In genomic region chr6:19662911-19663310, GRCh38 we compare ENCODE assay signal across 18 cellular contexts.
"Had no signal": no experiment of that assay in that cellular context is flagged by ENCODE, and none has a peak within 500 bp of the region (broad histone marks: within the 10 kb centered on the region; RNA-seq: fewer than 3 reads in every experiment).

No MANE protein-coding gene starts in this region.

- H3K36me3 ChIP-seq: brain microvascular endothelial cell, colonic mucosa, left lung, stomach had no signal

- H3K27me3 Mint-ChIP-seq: activated CD4-positive, alpha-beta T cell treated with anti-CD3 and anti-CD28 coated beads, Interleukin-2, amount 10 ng/mL, durations not matched to agents 7 days and 5 days; activated naive CD4-positive, alpha-beta T cell treated with anti-CD3 and anti-CD28 coated beads, Interleukin-2, amount 10 ng/mL, durations not matched to agents 7 days and 5 days; activated naive CD8-positive, alpha-beta T cell treated with anti-CD3 and anti-CD28 coated beads, Interleukin-2, amount 50 U/mL, for 24 hours; activated T-cell treated with anti-CD3 and anti-CD28 coated beads, Interleukin-2, amount 50 U/mL, for 24 hours; central memory CD8-positive, alpha-beta T cell had no signal

- H3K27ac ChIP-seq: brain microvascular endothelial cell, colonic mucosa, left lung, stomach had no signal

- H3K27ac Mint-ChIP-seq: activated CD4-positive, alpha-beta T cell treated with anti-CD3 and anti-CD28 coated beads, Interleukin-2, amount 10 ng/mL, durations not matched to agents 7 days and 5 days; activated CD8-positive, alpha-beta T cell treated with anti-CD3 and anti-CD28 coated beads, Interleukin-2, amount 10 ng/mL, durations not matched to agents 7 days and 5 days; activated naive CD4-positive, alpha-beta T cell treated with anti-CD3 and anti-CD28 coated beads, Interleukin-2, amount 10 ng/mL, durations not matched to agents 7 days and 5 days; activated naive CD8-positive, alpha-beta T cell treated with anti-CD3 and anti-CD28 coated beads, Interleukin-2, amount 50 U/mL, for 24 hours; activated T-cell treated with anti-CD3 and anti-CD28 coated beads, Interleukin-2, amount 50 U/mL, for 24 hours; progenitor cell of endocrine pancreas had no signal

- H3K9me3 ChIP-seq: colonic mucosa, left lung, stomach had no signal

- H3K27me3 ChIP-seq: brain microvascular endothelial cell, colonic mucosa, left lung, stomach had no signal

- H3K4me1 ChIP-seq: colonic mucosa, left lung had no signal

- H3K36me3 Mint-ChIP-seq: activated naive CD4-positive, alpha-beta T cell treated with anti-CD3 and anti-CD28 coated beads, Interleukin-2, amount 10 ng/mL, durations not matched to agents 7 days and 5 days had no signal

- H3K4me3 Mint-ChIP-seq: activated CD4-positive, alpha-beta T cell treated with anti-CD3 and anti-CD28 coated beads, Interleukin-2, amount 10 ng/mL, durations not matched to agents 7 days and 5 days; activated CD8-positive, alpha-beta T cell treated with anti-CD3 and anti-CD28 coated beads, Interleukin-2, amount 10 ng/mL, durations not matched to agents 7 days and 5 days; activated naive CD4-positive, alpha-beta T cell treated with anti-CD3 and anti-CD28 coated beads, Interleukin-2, amount 10 ng/mL, durations not matched to agents 7 days and 5 days; activated naive CD8-positive, alpha-beta T cell treated with anti-CD3 and anti-CD28 coated beads, Interleukin-2, amount 50 U/mL, for 24 hours; activated T-cell treated with anti-CD3 and anti-CD28 coated beads, Interleukin-2, amount 50 U/mL, for 24 hours; central memory CD8-positive, alpha-beta T cell; neural crest cell had no signal

- H3K4me1 Mint-ChIP-seq: activated CD4-positive, alpha-beta T cell treated with anti-CD3 and anti-CD28 coated beads, Interleukin-2, amount 10 ng/mL, durations not matched to agents 7 days and 5 days; activated naive CD4-positive, alpha-beta T cell treated with anti-CD3 and anti-CD28 coated beads, Interleukin-2, amount 10 ng/mL, durations not matched to agents 7 days and 5 days; activated naive CD8-positive, alpha-beta T cell treated with anti-CD3 and anti-CD28 coated beads, Interleukin-2, amount 50 U/mL, for 24 hours; central memory CD8-positive, alpha-beta T cell had no signal

- DNase-seq: activated CD4-positive, alpha-beta T cell treated with anti-CD3 and anti-CD28 coated beads, Interleukin-2, amount 10 ng/mL, durations not matched to agents 7 days and 5 days; activated CD8-positive, alpha-beta T cell treated with anti-CD3 and anti-CD28 coated beads, Interleukin-2, amount 10 ng/mL, durations not matched to agents 7 days and 5 days; activated naive CD4-positive, alpha-beta T cell treated with anti-CD3 and anti-CD28 coated beads, Interleukin-2, amount 10 ng/mL, durations not matched to agents 7 days and 5 days; activated naive CD8-positive, alpha-beta T cell treated with anti-CD3 and anti-CD28 coated beads, Interleukin-2, amount 50 U/mL, for 24 hours; activated T-cell treated with anti-CD3 and anti-CD28 coated beads, Interleukin-2, amount 50 U/mL, for 24 hours; anterior cingulate cortex; brain microvascular endothelial cell; colonic mucosa; erythroblast; head of caudate nucleus; left lung; stimulated activated CD4-positive, alpha-beta T cell treated with anti-CD3 and anti-CD28 coated beads, Interleukin-2, amount 100 ng/mL, for 48 hours; stomach; T1000 had no signal

- ATAC-seq: activated CD4-positive, CD25-positive, alpha-beta regulatory T cell treated with anti-CD3 and anti-CD28 coated beads, Interleukin-2, amount 50 U/mL, for 24 hours; activated CD8-positive, alpha-beta T cell treated with anti-CD3 and anti-CD28 coated beads, Interleukin-2, amount 10 ng/mL, durations not matched to agents 7 days and 5 days; activated naive CD8-positive, alpha-beta T cell treated with anti-CD3 and anti-CD28 coated beads, Interleukin-2, amount 50 U/mL, for 24 hours; left lung had no signal

- H3K4me3 ChIP-seq: colonic mucosa, left lung, stomach had no signal

- H3K9me3 Mint-ChIP-seq: activated CD4-positive, alpha-beta T cell treated with anti-CD3 and anti-CD28 coated beads, Interleukin-2, amount 10 ng/mL, durations not matched to agents 7 days and 5 days; activated naive CD4-positive, alpha-beta T cell treated with anti-CD3 and anti-CD28 coated beads, Interleukin-2, amount 10 ng/mL, durations not matched to agents 7 days and 5 days; activated T-cell treated with anti-CD3 and anti-CD28 coated beads, Interleukin-2, amount 50 U/mL, for 24 hours; neural crest cell had no signal
